Comparison of ENCODE assay signal across 8 cellular contexts in genomic region chr7:120950539-120951308, GRCh38. TPM values are rescaled to one million over a fixed set of nuclear protein-coding genes. Genes with fewer than 3 reads are reported as not detected.
DNase-seq lines count a peak whose midpoint lies in the region; ATAC-seq, FAIRE-seq and TF ChIP-seq lines count a peak whose summit lies in the region.

ING3 (plus strand) TSS chr7:120950777; CDS start chr7:120950897, 120 bp downstream.

- no peaks in the 10 kb centered on the region for H3K9me1 ChIP-seq in keratinocyte (ENCODE audit: control insufficient read depth, extremely low read depth, insufficient read depth, low read length)

- TF ChIP-seq POLR2A in GM19193 (IDR thresholded peaks at IDR 0.05; ENCODE audit: extremely low read depth, insufficient read depth, insufficient read length) = peak; percentile 87

- H3K36me3 Mint-ChIP-seq in chondrocyte (ENCODE audit: low read depth) = peaks cover 4% of the 10 kb centered on the region

- peak within 1 kb of the TSS; percentile 64 to 74 (median 70) for H3K4me3 ChIP-seq in keratinocyte (ENCODE audit: control insufficient read depth in 2 of 3, extremely low read depth in 1 of 3, insufficient read depth in 2 of 3, low read depth in 1 of 3, low read length in 3 of 3)

- H3K4me1 ChIP-seq in keratinocyte (ENCODE audit: control insufficient read depth, extremely low read depth, insufficient read depth, low read length) = peaks cover 9% of the 10 kb centered on the region

- H3K27ac ChIP-seq in keratinocyte (ENCODE audit: control insufficient read depth, insufficient read depth, low read length) = peak within 1 kb of the TSS; percentile 88

- H2AFZ ChIP-seq in keratinocyte (ENCODE audit: control insufficient read depth, low read length) = peak within 1 kb of the TSS; percentile 91

- H3K27ac Mint-ChIP-seq in chondrocyte (ENCODE audit: unreplicated experiment) = peak within 1 kb of the TSS; percentile 100

- H3K4me2 ChIP-seq in keratinocyte (ENCODE audit: control insufficient read depth, extremely low read depth, insufficient read depth, low read depth, low read length) = peak within 1 kb of the TSS; percentile 69

- H3K4me3 Mint-ChIP-seq in chondrocyte (ENCODE audit: unreplicated experiment) = peak within 1 kb of the TSS; percentile 92

- no peaks in the 10 kb centered on the region for H3K9me3 Mint-ChIP-seq in chondrocyte (ENCODE audit: low read depth)

- TF ChIP-seq CTCF in chondrocyte (IDR thresholded peaks at IDR 0.05) (no peak), keratinocyte (optimal IDR thresholded peaks at IDR 0.05 in 1 of 3, IDR thresholded peaks at IDR 0.05 in 1 of 3, conservative IDR thresholded peaks at IDR 0.05 in 1 of 3; ENCODE audit: extremely low read depth in 1 of 3, insufficient read depth in 2 of 3, low read length in 3 of 3) (no peak)

- peaks cover 16% of the 10 kb centered on the region for H3K4me1 Mint-ChIP-seq in chondrocyte (ENCODE audit: low read depth)

- H4K20me1 ChIP-seq in keratinocyte (ENCODE audit: control insufficient read depth, extremely low read depth, insufficient read depth, low read length) = no peaks in the 10 kb centered on the region

- H3K9ac ChIP-seq in keratinocyte (ENCODE audit: control insufficient read depth, extremely low read depth, insufficient read depth, low read length) = peak within 1 kb of the TSS; percentile 91

- peak; percentile 51 for FAIRE-seq in keratinocyte (lab: Jason Lieb, UNC)

- H3K79me2 ChIP-seq in keratinocyte (ENCODE audit: control insufficient read depth, insufficient read depth, low read length) = peaks cover 6% of the 10 kb centered on the region

- dilution Hi-C loops in keratinocyte (cut with MboI; ENCODE audit: extremely low pct_ligation_motif_present, low sequenced_read_pairs) = no loop called here

- ATAC-seq in HG03439 (IDR thresholded peaks at IDR 0.05; ENCODE audit: unreplicated experiment) = peak; percentile 97

- H3K36me3 ChIP-seq in keratinocyte (ENCODE audit: control insufficient read depth in 2 of 2, extremely low read depth in 1 of 2, insufficient read depth in 2 of 2, low read length in 2 of 2) = no peaks in the 10 kb centered on the region

- H3K27me3 Mint-ChIP-seq in chondrocyte (ENCODE audit: low read depth) = peaks cover 4% of the 10 kb centered on the region

- DNase-seq in AML-193 (lab: John Stamatoyannopoulos, UW) (peak; percentile 95 to 96), NCI-H510A treated with DMSO at 0.1 percent for 48 hours (lab: John Stamatoyannopoulos, UW) (peak; percentile 94), chondrocyte (ENCODE audit: low spot score) (peak; percentile 97), keratinocyte (ENCODE audit: low read depth, low spot score) (peak; percentile 76)
- DNase-seq in activated CD4-positive, alpha-beta T cell treated with anti-CD3 and anti-CD28 coated beads for 24 hours (ENCODE audit: low read depth in 2 of 2) = peak; percentile 93 to 97
- peak; percentile 96 to 98 for DNase-seq in stimulated activated CD4-positive, alpha-beta T cell treated with anti-CD3 and anti-CD28 coated beads, Interleukin-15, amount 100 ng/mL, for 1 hour (ENCODE audit: low read depth in 1 of 2, low spot score in 1 of 2)

- H3K9me3 ChIP-seq in keratinocyte (ENCODE audit: control insufficient read depth, low read depth, low read length) = no peaks in the 10 kb centered on the region

- no peaks in the 10 kb centered on the region for H3K27me3 ChIP-seq in keratinocyte (ENCODE audit: control insufficient read depth, extremely low read depth, insufficient read depth, low read length)

RNA-seq across cellular contexts. Expression of gene ING3, which starts in this region (rescaled TPM):
- 14.2 to 18.6 TPM (median 17.4 TPM) in 3 replicates for total RNA-seq in chondrocyte
- polyA plus RNA-seq in keratinocyte = 4.4 to 9.0 TPM (median 7.4 TPM) in 3 replicates
- polyA plus RNA-seq in keratinocyte (2011; ENCODE audit: low read depth) = 5.8 TPM
- 2.7 and 6.5 TPM in 2 replicates for polyA plus RNA-seq in keratinocyte (2011; cell fraction: cytosol; rRNA removed)
- 7.1 and 9.9 TPM in 2 replicates for polyA plus RNA-seq in keratinocyte (2011; cell fraction: nucleus; rRNA removed)
- 4.5 and 6.9 TPM in 2 replicates for polyA plus RNA-seq in keratinocyte (2012; ENCODE audit: low replicate concordance)
- 2.0 to 5.8 TPM (median 3.7 TPM) in 3 replicates for polyA minus RNA-seq in keratinocyte
- 2.5 TPM for polyA minus RNA-seq in keratinocyte (2011; cell fraction: cytosol; rRNA and poly(A)+ RNA removed)
- 3.3 and 7.2 TPM in 2 replicates for polyA minus RNA-seq in keratinocyte (2011; cell fraction: nucleus; rRNA and poly(A)+ RNA removed)

Comparison
In these comparisons a context has a peak if more than half of its experiments do, and no peak if none do; other contexts are left out.
1. Peak in every context shown above with its lines: DNase-seq, ATAC-seq, H3K4me3 ChIP-seq and H3K27ac ChIP-seq.